ENCODE assay signal across 13 cellular contexts in the genomic region with DNA sequence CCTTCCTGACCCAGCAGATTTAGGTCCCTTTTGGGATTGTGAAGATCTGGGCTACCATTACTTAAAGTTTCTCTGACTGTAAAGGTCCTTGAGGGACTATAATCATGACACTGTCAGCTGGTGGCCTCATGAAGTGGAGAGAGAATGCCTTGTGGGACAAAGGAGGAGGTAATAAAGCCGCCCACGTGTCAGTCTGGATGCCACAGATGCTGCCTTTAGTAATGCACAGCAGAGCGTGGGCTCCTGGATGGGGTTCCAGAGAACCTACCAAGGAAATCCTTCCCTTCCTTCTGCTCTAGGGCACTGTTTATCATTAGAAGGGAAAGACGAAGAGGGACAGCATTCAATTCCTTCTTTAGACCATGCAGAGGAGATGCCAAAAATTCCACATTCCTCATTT.
DNase-seq lines count a peak whose midpoint lies in the region; ATAC-seq and TF ChIP-seq lines count a peak whose summit lies in the region.
"Had no signal": no experiment of that assay in that cellular context is flagged by ENCODE, and none has a peak within 500 bp of the region (broad histone marks: within the 10 kb centered on the region; RNA-seq: fewer than 3 reads in every experiment).

No MANE protein-coding gene starts in this region.

- peaks cover 6% of the 10 kb centered on the region; the same call in 1 of the 2 replicates for H3K4me1 ChIP-seq in H9 (ENCODE audit: insufficient read depth, low read length)
- no peaks in the 10 kb centered on the region for H3K4me1 ChIP-seq in OCI-LY3 (ENCODE audit: low read length)
- H3K4me1 ChIP-seq in skeletal muscle satellite cell (ENCODE audit: control insufficient read depth, insufficient read depth, low read length) = peaks cover 36% of the 10 kb centered on the region

- H4K8ac ChIP-seq in H9 (replicated peaks; ENCODE audit: insufficient read length, low read depth, low read length) = no peak overlapping the region

- no peak overlapping the region for H2BK12ac ChIP-seq in H9 (ENCODE audit: insufficient read length, low read depth, low read length)

- no peak overlapping the region for H2BK15ac ChIP-seq in H9 (ENCODE audit: low read depth, low read length)

- no peak overlapping the region for H2BK120ac ChIP-seq in H9 (ENCODE audit: low read depth, low read length, poor library complexity, severe bottlenecking)

- no peak overlapping the region for H4K91ac ChIP-seq in H9 (ENCODE audit: insufficient read length, low read depth, low read length)

- H3K27ac Mint-ChIP-seq in H9 = peak overlapping the region in 2 of 3 experiments; percentile 79 to 90; a peak in 4 of 7 replicates
- H3K27ac Mint-ChIP-seq in activated CD8-positive, alpha-beta memory T cell treated with anti-CD3 and anti-CD28 coated beads, Interleukin-2, amount 10 ng/mL, durations not matched to agents 7 days and 5 days = no peak overlapping the region
- H3K27ac Mint-ChIP-seq: memory B cell had no signal

- no peaks in the 10 kb centered on the region for H3K79me1 ChIP-seq in H9 (ENCODE audit: insufficient read depth, low read depth, low read length, poor library complexity, severe bottlenecking)

- H3K23ac ChIP-seq in H9 (ENCODE audit: insufficient read length, low read depth, low read length) = no peak overlapping the region

- no peak overlapping the region for H3K4me3 ChIP-seq in OCI-LY3 (ENCODE audit: low read length)
- H3K4me3 ChIP-seq in fibroblast of mammary gland (ENCODE audit: control insufficient read depth, low read depth, low read length) = no peak overlapping the region
- H3K4me3 ChIP-seq in skeletal muscle satellite cell (ENCODE audit: low read length) = peak overlapping the region; percentile 18

- H3K9me3 ChIP-seq in H9 (ENCODE audit: control insufficient read depth, low read depth, low read length) (no peaks in the 10 kb centered on the region), OCI-LY3 (ENCODE audit: insufficient read depth, low read length) (no peaks in the 10 kb centered on the region), skeletal muscle satellite cell (replicated peaks; ENCODE audit: low read length) (no peaks in the 10 kb centered on the region)

- H2AFZ ChIP-seq in H9 (ENCODE audit: low read length) = peak overlapping the region; percentile 22
- peak overlapping the region; percentile 67 for H2AFZ ChIP-seq in OCI-LY3 (ENCODE audit: low read depth, low read length)

- no peak for ATAC-seq in activated CD8-positive, alpha-beta memory T cell treated with anti-CD3 and anti-CD28 coated beads, Interleukin-2, amount 10 ng/mL, durations not matched to agents 7 days and 5 days
- ATAC-seq: esophagus mucosa had no signal

- H3K79me2 ChIP-seq in H9 (ENCODE audit: insufficient read depth, low read length) = no peaks in the 10 kb centered on the region; the same call in 1 of the 2 replicates
- H3K79me2 ChIP-seq in OCI-LY3 (ENCODE audit: low read length) = no peaks in the 10 kb centered on the region

- no peak overlapping the region for H3K18ac ChIP-seq in H9 (ENCODE audit: insufficient read length, low read depth, low read length)

- H3K4ac ChIP-seq in H9 (ENCODE audit: low read depth, low read length) = no peak overlapping the region

- WGBS in H9 (ENCODE audit: extremely low coverage, insufficient read length, low lambda C conversion rate) = no CpG with 5 or more reads among the region's 4 CpGs

- no peaks in the 10 kb centered on the region for H3K9me3 Mint-ChIP-seq in H9
- H3K9me3 Mint-ChIP-seq in activated CD8-positive, alpha-beta memory T cell treated with anti-CD3 and anti-CD28 coated beads, Interleukin-2, amount 10 ng/mL, durations not matched to agents 7 days and 5 days (ENCODE audit: low read depth) = no peaks in the 10 kb centered on the region
- H3K9me3 Mint-ChIP-seq: CD8-positive, alpha-beta memory T cell; memory B cell had no signal

- H3K4me2 ChIP-seq in H9 (ENCODE audit: insufficient read depth, insufficient read length, low read length) (no peak overlapping the region), OCI-LY3 (ENCODE audit: low read length) (no peak overlapping the region), skeletal muscle satellite cell (ENCODE audit: low read length) (peak overlapping the region; percentile 38)

- peaks cover 7 to 17% of the 10 kb centered on the region in 2 experiments for H3K4me1 Mint-ChIP-seq in H9
- H3K4me1 Mint-ChIP-seq in activated CD8-positive, alpha-beta memory T cell treated with anti-CD3 and anti-CD28 coated beads, Interleukin-2, amount 10 ng/mL, durations not matched to agents 7 days and 5 days = no peaks in the 10 kb centered on the region
- H3K4me1 Mint-ChIP-seq: CD8-positive, alpha-beta memory T cell; memory B cell had no signal

- no peak overlapping the region for H3T11ph ChIP-seq in H9 (ENCODE audit: low read length)

- TF ChIP-seq CTCF in H9 (conservative IDR thresholded peaks at IDR 0.05) (no peak), OCI-LY3 (IDR thresholded peaks at IDR 0.05; ENCODE audit: low read depth, low read length) (no peak), fibroblast of mammary gland (conservative IDR thresholded peaks at IDR 0.05; ENCODE audit: control insufficient read depth, insufficient read depth, low read depth, low read length) (no peak)

- no peak overlapping the region for H3K4me3 Mint-ChIP-seq in H9
- no peak overlapping the region for H3K4me3 Mint-ChIP-seq in activated CD8-positive, alpha-beta memory T cell treated with anti-CD3 and anti-CD28 coated beads, Interleukin-2, amount 10 ng/mL, durations not matched to agents 7 days and 5 days
- H3K4me3 Mint-ChIP-seq: CD8-positive, alpha-beta memory T cell; memory B cell had no signal

- no peaks in the 10 kb centered on the region for H3K27me3 ChIP-seq in H9 (ENCODE audit: insufficient read depth, low read length)
- H3K27me3 ChIP-seq in OCI-LY3 (ENCODE audit: low read depth, low read length) = no peaks in the 10 kb centered on the region
- no peaks in the 10 kb centered on the region for H3K27me3 ChIP-seq in skeletal muscle satellite cell (ENCODE audit: control insufficient read depth, insufficient read depth, low read length)

- no peak overlapping the region for H2AK5ac ChIP-seq in H9 (ENCODE audit: insufficient read length, low read length)

- H3K14ac ChIP-seq in H9 (ENCODE audit: insufficient read depth, low read length) = no peak overlapping the region

- H4K5ac ChIP-seq in H9 (ENCODE audit: insufficient read length, low read depth, low read length) = no peak overlapping the region

- H3K9ac ChIP-seq in H9 (ENCODE audit: extremely low read depth, insufficient read length, low read length) (no peak overlapping the region), OCI-LY3 (ENCODE audit: low read length) (no peak overlapping the region), skeletal muscle satellite cell (ENCODE audit: low read depth, low read length) (peak overlapping the region; percentile 42)

- no peak overlapping the region for H2BK20ac ChIP-seq in H9 (ENCODE audit: low read depth, low read length, poor library complexity, severe bottlenecking)

- H3K36me3 ChIP-seq in OCI-LY3 (replicated peaks; ENCODE audit: low read depth, low read length) (no peaks in the 10 kb centered on the region), skeletal muscle satellite cell (ENCODE audit: insufficient read depth, low read length) (peaks cover 6% of the 10 kb centered on the region)

- DNase-seq in H9 (peak; percentile 27), fibroblast of mammary gland (ENCODE audit: low read depth) (peak; percentile 41), MV-4-11 (lab: John Stamatoyannopoulos, UW) (no peak), GF-D8 (lab: John Stamatoyannopoulos, UW) (no peak)
- DNase-seq in activated CD8-positive, alpha-beta memory T cell treated with anti-CD3 and anti-CD28 coated beads, Interleukin-2, amount 10 ng/mL, durations not matched to agents 7 days and 5 days = no peak
- DNase-seq: CD8-positive, alpha-beta memory T cell; cortex of kidney; GOT3; stimulated activated CD4-positive, alpha-beta T cell treated with anti-CD3 and anti-CD28 coated beads, Interleukin-2, amount 100 ng/mL, for 24 hours had no signal

- H4K20me1 ChIP-seq in H9 (ENCODE audit: control insufficient read depth, insufficient read depth, insufficient read length) = no peaks in the 10 kb centered on the region
- no peaks in the 10 kb centered on the region for H4K20me1 ChIP-seq in OCI-LY3 (ENCODE audit: insufficient read depth, low read length)

- H2BK5ac ChIP-seq in H9 (ENCODE audit: insufficient read length, low read length) = no peak overlapping the region

- H3K56ac ChIP-seq in H9 (ENCODE audit: insufficient read length, low read depth, low read length) = no peak overlapping the region

- H3K27ac ChIP-seq in H9 (ENCODE audit: insufficient read length, low read depth, low read length) (no peak overlapping the region), OCI-LY3 (ENCODE audit: low read length) (no peak overlapping the region)

- H3K23me2 ChIP-seq in H9 (ENCODE audit: insufficient read length, low read depth, low read length, poor library complexity, severe bottlenecking) = no peaks in the 10 kb centered on the region

- no peaks in the 10 kb centered on the region for H3K36me3 Mint-ChIP-seq in H9 (ENCODE audit: insufficient read depth in 1 of 3, low read depth in 3 of 3)
- H3K36me3 Mint-ChIP-seq in activated CD8-positive, alpha-beta memory T cell treated with anti-CD3 and anti-CD28 coated beads, Interleukin-2, amount 10 ng/mL, durations not matched to agents 7 days and 5 days = no peaks in the 10 kb centered on the region
- H3K36me3 Mint-ChIP-seq: CD8-positive, alpha-beta memory T cell; memory B cell had no signal

- CTCF ChIA-PET in activated CD8-positive, alpha-beta memory T cell treated with anti-CD3 and anti-CD28 coated beads, Interleukin-2, amount 10 ng/mL, durations not matched to agents 7 days and 5 days (lab: Charles Lee) = no interaction called here

- H3K27me3 Mint-ChIP-seq in H9 (ENCODE audit: low read depth) = no peaks in the 10 kb centered on the region
- peaks cover 3% of the 10 kb centered on the region for H3K27me3 Mint-ChIP-seq in activated CD8-positive, alpha-beta memory T cell treated with anti-CD3 and anti-CD28 coated beads, Interleukin-2, amount 10 ng/mL, durations not matched to agents 7 days and 5 days

Comparison
In these comparisons a context has a peak if more than half of its experiments do, and no peak if none do; other contexts are left out.
1. DNase-seq: peak in H9 (single experiment) and fibroblast of mammary gland (single experiment); none in activated CD8-positive, alpha-beta memory T cell treated with anti-CD3 and anti-CD28 coated beads, Interleukin-2, amount 10 ng/mL, durations not matched to agents 7 days and 5 days (single experiment), MV-4-11 (single experiment) and GF-D8 (single experiment).